14 cellular contexts compared by ENCODE assay signal in the genomic region with DNA sequence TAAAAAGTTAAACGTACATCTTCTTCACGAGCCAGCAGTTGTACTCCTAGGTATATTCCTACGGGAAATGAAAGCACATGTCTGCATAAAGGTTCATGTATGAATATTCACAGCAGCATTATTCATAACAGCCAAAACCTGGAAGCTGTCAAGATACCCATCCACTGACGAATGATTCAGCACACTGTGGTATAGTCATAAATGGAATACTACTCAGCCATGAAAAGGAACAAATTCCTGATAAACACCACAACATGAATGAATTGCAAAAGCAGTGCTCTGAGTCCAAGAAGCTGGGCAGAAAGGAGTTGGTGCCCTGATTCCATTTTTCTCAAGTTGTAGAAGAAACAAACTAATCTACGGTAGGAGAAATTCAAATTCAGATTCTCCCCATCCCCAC. TPM values are rescaled to one million over a fixed set of nuclear protein-coding genes. Genes with fewer than 3 reads are reported as not detected.
DNase-seq lines count a peak whose midpoint lies in the region; ATAC-seq and TF ChIP-seq lines count a peak whose summit lies in the region.
"Had no signal": no experiment of that assay in that cellular context is flagged by ENCODE, and none has a peak within 500 bp of the region (broad histone marks: within the 10 kb centered on the region; RNA-seq: fewer than 3 reads in every experiment).

No MANE protein-coding gene starts in this region.

- 94 to 98% methylated on average over 5 of the region's 5 CpGs for WGBS in lower leg skin, 2 donors

- intact Hi-C loops in lower leg skin (cut with DNase I; ENCODE audit: low total_unique reads) = loop anchor here (10.0 kb wide), 1 partner anchor 46 kb away; the partner anchor contains the start of genes LSM3 and XPC

- no peak for TF ChIP-seq POLR2A in lower leg skin (IDR thresholded peaks at IDR 0.05)

- peaks cover 12 to 23% of the 10 kb centered on the region in 2 donors for H3K36me3 Mint-ChIP-seq in activated T-cell treated with anti-CD3 and anti-CD28 coated beads, Interleukin-2, amount 50 U/mL, for 72 hours (ENCODE audit: insufficient read depth in 2 of 2)
- peaks cover 76% of the 10 kb centered on the region for H3K36me3 Mint-ChIP-seq in activated T-helper 17 cell treated with anti-CD3 and anti-CD28 coated beads, Interleukin-2, amount 50 U/mL, for 72 hours (ENCODE audit: low read depth)

- H3K4me3 Mint-ChIP-seq in activated T-cell treated with anti-CD3 and anti-CD28 coated beads, Interleukin-2, amount 50 U/mL, for 72 hours = peak overlapping the region in 1 of 2 donors; percentile 36
- H3K4me3 Mint-ChIP-seq in activated T-helper 17 cell treated with anti-CD3 and anti-CD28 coated beads, Interleukin-2, amount 50 U/mL, for 72 hours = peak overlapping the region; percentile 4

- TF ChIP-seq CTCF in lower leg skin (IDR thresholded peaks at IDR 0.05) = no peak

- H3K27ac Mint-ChIP-seq in activated T-cell treated with anti-CD3 and anti-CD28 coated beads, Interleukin-2, amount 50 U/mL, for 72 hours = peak overlapping the region; percentile 52
- peak overlapping the region; percentile 47 for H3K27ac Mint-ChIP-seq in activated T-helper 17 cell treated with anti-CD3 and anti-CD28 coated beads, Interleukin-2, amount 50 U/mL, for 72 hours

- DNase-seq in activated T-cell treated with anti-CD3 and anti-CD28 coated beads, Interleukin-2, amount 50 U/mL, for 72 hours = no peak
- DNase-seq in activated T-cell treated with anti-CD3 and anti-CD28 coated beads, Interleukin-2, amount 50 U/mL, for 48 hours = no peak
- DNase-seq in lower leg skin (ENCODE audit: low spot score in 2 of 2) = peak; percentile 3 to 17
- peak; percentile 5 for DNase-seq in ureter (ENCODE audit: low spot score)
- DNase-seq in GOT3 (lab: John Stamatoyannopoulos, UW) = no peak
- DNase-seq in NCI-H187 treated with DMSO at 0.1 percent for 48 hours (lab: John Stamatoyannopoulos, UW) = no peak
- DNase-seq: ACHN; CD8-positive, alpha-beta memory T cell; NCI-H1417 treated with DMSO at 0.1 percent for 48 hours; NCI-H2029 treated with DMSO at 0.1 percent for 48 hours; NCI-H510A treated with DMSO at 0.1 percent for 48 hours; Peyer's patch; Right ventricle myocardium superior had no signal

- ATAC-seq in activated T-cell treated with anti-CD3 and anti-CD28 coated beads, Interleukin-2, amount 50 U/mL, for 72 hours (replicated peaks in 1 of 2) = no peak
- no peak for ATAC-seq in activated T-helper 17 cell treated with anti-CD3 and anti-CD28 coated beads, Interleukin-2, amount 50 U/mL, for 72 hours (replicated peaks)

- H3K9me3 Mint-ChIP-seq in activated T-cell treated with anti-CD3 and anti-CD28 coated beads, Interleukin-2, amount 50 U/mL, for 72 hours = no peaks in the 10 kb centered on the region
- H3K9me3 Mint-ChIP-seq in activated T-helper 17 cell treated with anti-CD3 and anti-CD28 coated beads, Interleukin-2, amount 50 U/mL, for 72 hours = no peaks in the 10 kb centered on the region
- H3K9me3 Mint-ChIP-seq: CD8-positive, alpha-beta memory T cell had no signal

- H3K4me3 ChIP-seq in lower leg skin (ENCODE audit: low read depth, poor library complexity, severe bottlenecking) = no peak overlapping the region
- H3K4me3 ChIP-seq: Peyer's patch had no signal

- no peaks in the 10 kb centered on the region for H3K27me3 Mint-ChIP-seq in activated T-cell treated with anti-CD3 and anti-CD28 coated beads, Interleukin-2, amount 50 U/mL, for 72 hours (ENCODE audit: low read depth)
- no peaks in the 10 kb centered on the region for H3K27me3 Mint-ChIP-seq in activated T-helper 17 cell treated with anti-CD3 and anti-CD28 coated beads, Interleukin-2, amount 50 U/mL, for 72 hours

- H3K4me1 Mint-ChIP-seq in activated T-cell treated with anti-CD3 and anti-CD28 coated beads, Interleukin-2, amount 50 U/mL, for 72 hours (ENCODE audit: low read depth) = peaks cover 33% of the 10 kb centered on the region
- H3K4me1 Mint-ChIP-seq in activated T-helper 17 cell treated with anti-CD3 and anti-CD28 coated beads, Interleukin-2, amount 50 U/mL, for 72 hours = peaks cover 31% of the 10 kb centered on the region

RNA-seq across cellular contexts. Expression of gene TMEM43, which starts 3.9 kb away (rescaled TPM):
- total RNA-seq in activated T-cell treated with anti-CD3 and anti-CD28 coated beads, Interleukin-2, amount 50 U/mL, for 72 hours = 10 to 100 TPM; 38.4 to 39.9 TPM
- total RNA-seq in activated T-helper 17 cell treated with anti-CD3 and anti-CD28 coated beads, Interleukin-2, amount 50 U/mL, for 72 hours = 10 to 100 TPM; 42.1 to 44.5 TPM
- total RNA-seq in lower leg skin = 100 to 1,000 TPM; 184 to 225 (median 202) TPM
- 76.5 TPM for total RNA-seq in ureter

RNA-seq across cellular contexts. Expression of gene CHCHD4, which starts 4.1 kb away (rescaled TPM):
- 10 to 100 TPM; 14.7 to 15.6 TPM for total RNA-seq in activated T-cell treated with anti-CD3 and anti-CD28 coated beads, Interleukin-2, amount 50 U/mL, for 72 hours
- total RNA-seq in activated T-helper 17 cell treated with anti-CD3 and anti-CD28 coated beads, Interleukin-2, amount 50 U/mL, for 72 hours = 10 to 100 TPM; 11.6 to 27.6 TPM
- total RNA-seq in lower leg skin (10 to 100 TPM in 3 of 4 donors, 1 to 10 TPM in 1; 8.4 to 14.6 (median 11.8) TPM), ureter (11.2 TPM)

RNA-seq across cellular contexts. Expression of gene XPC, which starts 49.7 kb away (rescaled TPM):
- total RNA-seq in activated T-cell treated with anti-CD3 and anti-CD28 coated beads, Interleukin-2, amount 50 U/mL, for 72 hours = 10 to 100 TPM; 48.4 to 61.0 TPM
- total RNA-seq in activated T-helper 17 cell treated with anti-CD3 and anti-CD28 coated beads, Interleukin-2, amount 50 U/mL, for 72 hours = 10 to 100 TPM; 31.9 to 39.7 TPM
- total RNA-seq in lower leg skin (100 to 1,000 TPM in 1 of 4 donors, 10 to 100 TPM in 3; 50.6 to 110 (median 76.2) TPM), ureter (55.6 TPM)

RNA-seq across cellular contexts. Expression of gene LSM3, which starts 49.9 kb away (rescaled TPM):
- total RNA-seq in activated T-cell treated with anti-CD3 and anti-CD28 coated beads, Interleukin-2, amount 50 U/mL, for 72 hours = 10 to 100 TPM; 12.4 to 14.3 TPM
- total RNA-seq in activated T-helper 17 cell treated with anti-CD3 and anti-CD28 coated beads, Interleukin-2, amount 50 U/mL, for 72 hours = 10 to 100 TPM; 15.6 to 20.6 TPM
- total RNA-seq in lower leg skin (10 to 100 TPM in 1 of 4 donors, 1 to 10 TPM in 3; 7.6 to 11.4 (median 8.2) TPM), ureter (11.4 TPM)

Comparison
In these comparisons a context has a peak if more than half of its experiments do, and no peak if none do; other contexts are left out.
1. DNase-seq: peak in lower leg skin (2 of 2) and ureter (single experiment); none in activated T-cell treated with anti-CD3 and anti-CD28 coated beads, Interleukin-2, amount 50 U/mL, for 72 hours (0 of 2), activated T-cell treated with anti-CD3 and anti-CD28 coated beads, Interleukin-2, amount 50 U/mL, for 48 hours (0 of 2), GOT3 (single experiment) and NCI-H187 treated with DMSO at 0.1 percent for 48 hours (single experiment).